1 cellular context compared by ENCODE assay signal in the genomic region with DNA sequence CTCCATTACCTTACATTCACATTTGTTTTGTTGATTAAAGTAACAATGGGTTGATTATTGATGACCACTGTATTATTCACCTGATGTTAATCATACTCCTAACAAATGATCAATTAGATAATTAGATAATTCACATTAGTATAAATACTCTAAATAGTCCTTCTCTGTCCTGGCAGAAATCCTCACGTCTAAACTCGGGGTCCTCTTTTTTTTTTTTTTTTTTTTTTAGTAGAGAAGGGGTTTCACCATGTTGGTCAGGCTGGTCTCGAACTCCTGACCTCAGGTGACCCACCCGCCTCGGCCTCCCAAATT.
TF ChIP-seq lines count a peak whose summit lies in the region.

No MANE protein-coding gene starts in this region.

TF ChIP-seq in H1, 55 proteins besides CTCF, POLR2A, EP300 and RAD21:
- 0 out of 2 replicates have a peak, but pooled peaks have one; percentile 13 for TF ChIP-seq KDM1A (IDR thresholded peaks at IDR 0.05; ENCODE audit: borderline replicate concordance, low read length)
TF ChIP-seq in H1: peak in this region for 1; not testable (repeated sequence) for 54.
